ENCODE assay signal across 9 cellular contexts in the genomic region with DNA sequence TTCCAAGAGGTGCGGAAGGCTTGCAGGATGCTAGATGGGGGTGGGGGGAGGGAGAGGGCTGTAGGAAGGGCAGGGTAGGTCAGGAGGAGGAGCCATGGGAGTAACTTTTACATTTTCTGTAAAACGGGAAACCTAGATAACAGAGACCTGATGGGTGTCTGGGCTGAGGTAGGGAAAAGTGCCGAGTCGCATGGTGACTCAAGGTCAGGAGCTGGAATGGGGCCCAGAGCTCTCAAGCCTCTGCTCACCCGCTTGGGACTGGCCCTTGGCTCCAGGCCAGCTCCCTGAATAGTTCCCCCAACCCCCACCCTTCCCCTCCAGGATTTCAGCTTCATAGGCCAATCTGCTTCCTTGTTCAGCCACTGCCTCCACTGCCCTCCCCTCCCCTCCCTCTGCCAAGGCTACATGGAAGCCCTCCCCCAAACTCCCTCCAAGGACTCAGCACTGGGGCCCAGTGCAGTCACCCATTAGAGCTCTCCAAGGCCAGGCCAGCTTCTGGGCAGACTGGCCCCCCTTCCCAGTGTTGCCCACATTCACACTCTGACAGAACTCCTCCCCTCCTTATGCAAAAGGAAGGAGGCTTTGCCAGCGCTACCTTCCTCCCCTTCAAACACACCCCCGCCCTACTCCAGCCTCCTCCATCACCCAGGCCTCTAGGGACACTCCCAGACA. TPM values are rescaled to one million over a fixed set of nuclear protein-coding genes. Genes with fewer than 3 reads are reported as not detected.
DNase-seq lines count a peak whose midpoint lies in the region; ATAC-seq lines count a peak whose summit lies in the region.
"Had no signal": no experiment of that assay in that cellular context is flagged by ENCODE, and none has a peak within 500 bp of the region (broad histone marks: within the 10 kb centered on the region; RNA-seq: fewer than 3 reads in every experiment).

No MANE protein-coding gene starts in this region.

- H3K4me1 Mint-ChIP-seq in dendritic cell treated with granulocyte-macrophage colony-stimulating factor and Interleukin-4, amounts not matched to agents 40 ng/mL and 50 ng/mL, for 4 days (ENCODE audit: low read depth): peaks cover 23% of the 10 kb centered on the region
- H3K4me1 Mint-ChIP-seq in stimulated activated effector memory CD8-positive, alpha-beta T cell treated with anti-CD3 and anti-CD28 coated beads, Interleukin-12 subunit alpha, Interleukin-12 subunit beta, amount 100 ng/mL, for 72 hours: peaks cover 5% of the 10 kb centered on the region
- H3K4me1 Mint-ChIP-seq: activated naive CD8-positive, alpha-beta T cell treated with anti-CD3 and anti-CD28 coated beads, Interleukin-2, amount 10 ng/mL, durations not matched to agents 7 days and 5 days had no signal

- H4K91ac ChIP-seq in mesenchymal stem cell (ENCODE audit: low read length): peak overlapping the region; percentile 64

- no peak overlapping the region for H2BK5ac ChIP-seq in mesenchymal stem cell (ENCODE audit: low read depth, low read length, poor library complexity, severe bottlenecking)

- intact Hi-C loops in dendritic cell treated with granulocyte-macrophage colony-stimulating factor and Interleukin-4, amounts not matched to agents 40 ng/mL and 50 ng/mL, for 4 days (cut with micrococcal nuclease): no loop called here
- intact Hi-C loops in aorta (cut with DNase I): no loop called here

- no peak overlapping the region for H2BK120ac ChIP-seq in mesenchymal stem cell (ENCODE audit: low read depth, low read length)

- H3K79me1 ChIP-seq in mesenchymal stem cell (replicated peaks; ENCODE audit: low read length, poor library complexity, severe bottlenecking): no peaks in the 10 kb centered on the region

- no peak overlapping the region for H3K23ac ChIP-seq in mesenchymal stem cell (ENCODE audit: low read length in 2 of 2)

- H3K9me3 Mint-ChIP-seq in dendritic cell treated with granulocyte-macrophage colony-stimulating factor and Interleukin-4, amounts not matched to agents 40 ng/mL and 50 ng/mL, for 4 days: no peaks in the 10 kb centered on the region
- H3K9me3 Mint-ChIP-seq in stimulated activated effector memory CD8-positive, alpha-beta T cell treated with anti-CD3 and anti-CD28 coated beads, Interleukin-12 subunit alpha, Interleukin-12 subunit beta, amount 100 ng/mL, for 72 hours: no peaks in the 10 kb centered on the region
- H3K9me3 Mint-ChIP-seq: activated naive CD8-positive, alpha-beta T cell treated with anti-CD3 and anti-CD28 coated beads, Interleukin-2, amount 10 ng/mL, durations not matched to agents 7 days and 5 days had no signal

- H3K27ac Mint-ChIP-seq in dendritic cell treated with granulocyte-macrophage colony-stimulating factor and Interleukin-4, amounts not matched to agents 40 ng/mL and 50 ng/mL, for 4 days: peak overlapping the region; percentile 37
- H3K27ac Mint-ChIP-seq in stimulated activated effector memory CD8-positive, alpha-beta T cell treated with anti-CD3 and anti-CD28 coated beads, Interleukin-12 subunit alpha, Interleukin-12 subunit beta, amount 100 ng/mL, for 72 hours: no peak overlapping the region
- H3K27ac Mint-ChIP-seq: activated naive CD8-positive, alpha-beta T cell treated with anti-CD3 and anti-CD28 coated beads, Interleukin-2, amount 10 ng/mL, durations not matched to agents 7 days and 5 days had no signal

- H2AFZ ChIP-seq in mesenchymal stem cell (ENCODE audit: low read depth, low read length): no peak overlapping the region

- peak overlapping the region; percentile 54 to 84 for H2BK12ac ChIP-seq in mesenchymal stem cell (ENCODE audit: low read length in 2 of 2)

- no peaks in the 10 kb centered on the region for H3K36me3 ChIP-seq in mesenchymal stem cell (ENCODE audit: control insufficient read depth in 1 of 2, insufficient read depth in 2 of 2, low read depth in 1 of 2, low read length in 2 of 2)
- no peaks in the 10 kb centered on the region for H3K36me3 ChIP-seq in aorta (ENCODE audit: control insufficient read depth in 1 of 2, insufficient read depth in 2 of 2, low read length in 1 of 2)

- H3K4me2 ChIP-seq in mesenchymal stem cell (ENCODE audit: low read length, poor library complexity, severe bottlenecking): no peak overlapping the region

- peaks cover 11% of the 10 kb centered on the region for H3K4me1 ChIP-seq in mesenchymal stem cell (ENCODE audit: control insufficient read depth, insufficient read depth, low read depth, low read length)
- peaks cover 0 to 5% of the 10 kb centered on the region in 2 donors for H3K4me1 ChIP-seq in aorta (ENCODE audit: control insufficient read depth in 1 of 2, insufficient read depth in 2 of 2, low read length in 2 of 2)

- no peak overlapping the region for H2AK5ac ChIP-seq in mesenchymal stem cell (ENCODE audit: low read length, severe bottlenecking)

- H3K4me3 ChIP-seq in mesenchymal stem cell (ENCODE audit: insufficient read depth in 1 of 2, low read depth in 1 of 2, low read length in 2 of 2): no peak overlapping the region
- H3K4me3 ChIP-seq in aorta (ENCODE audit: low read length in 2 of 2): no peak overlapping the region

- 13% methylated on average over 6 of the region's 7 CpGs for WGBS in mesenchymal stem cell
- 7 to 24% methylated on average over 7 of the region's 7 CpGs for WGBS in aorta, 2 donors

- peak overlapping the region; percentile 73 to 79 for H3K18ac ChIP-seq in mesenchymal stem cell (ENCODE audit: low read depth in 1 of 2, low read length in 2 of 2)

- H3K4me3 Mint-ChIP-seq in dendritic cell treated with granulocyte-macrophage colony-stimulating factor and Interleukin-4, amounts not matched to agents 40 ng/mL and 50 ng/mL, for 4 days: no peak overlapping the region
- H3K4me3 Mint-ChIP-seq in stimulated activated effector memory CD8-positive, alpha-beta T cell treated with anti-CD3 and anti-CD28 coated beads, Interleukin-12 subunit alpha, Interleukin-12 subunit beta, amount 100 ng/mL, for 72 hours: no peak overlapping the region
- H3K4me3 Mint-ChIP-seq: activated naive CD8-positive, alpha-beta T cell treated with anti-CD3 and anti-CD28 coated beads, Interleukin-2, amount 10 ng/mL, durations not matched to agents 7 days and 5 days had no signal

- H3K27ac ChIP-seq in mesenchymal stem cell (ENCODE audit: low read length, poor library complexity, severe bottlenecking): peak overlapping the region; percentile 40
- H3K27ac ChIP-seq in aorta (ENCODE audit: low read depth in 1 of 2, low read length in 2 of 2): peak overlapping the region in 1 of 2 donors; percentile 80

- peak overlapping the region; percentile 41 for H4K8ac ChIP-seq in mesenchymal stem cell (ENCODE audit: low read length)

- peak; percentile 62 for DNase-seq in DMS 273 (lab: John Stamatoyannopoulos, UW; ENCODE audit: unreplicated experiment)
- peak; percentile 33 for DNase-seq in NCI-H2029 treated with DMSO at 0.1 percent for 48 hours (lab: John Stamatoyannopoulos, UW)
- peak; percentile 85 for DNase-seq in mesenchymal stem cell
- peak; percentile 93 to 94 for DNase-seq in aorta
- no peak for DNase-seq in cerebellum (ENCODE audit: low spot score)
- no peak for DNase-seq in stimulated activated effector memory CD8-positive, alpha-beta T cell treated with anti-CD3 and anti-CD28 coated beads, Interleukin-12 subunit alpha, Interleukin-12 subunit beta, amount 100 ng/mL, for 72 hours (ENCODE audit: low spot score in 2 of 2)
- DNase-seq: activated naive CD8-positive, alpha-beta T cell treated with anti-CD3 and anti-CD28 coated beads, Interleukin-2, amount 10 ng/mL, durations not matched to agents 7 days and 5 days had no signal

- no peak overlapping the region for H2BK15ac ChIP-seq in mesenchymal stem cell (ENCODE audit: low read depth, poor library complexity, severe bottlenecking)

- H3K36me3 Mint-ChIP-seq in dendritic cell treated with granulocyte-macrophage colony-stimulating factor and Interleukin-4, amounts not matched to agents 40 ng/mL and 50 ng/mL, for 4 days (ENCODE audit: low read depth): no peaks in the 10 kb centered on the region
- H3K36me3 Mint-ChIP-seq in stimulated activated effector memory CD8-positive, alpha-beta T cell treated with anti-CD3 and anti-CD28 coated beads, Interleukin-12 subunit alpha, Interleukin-12 subunit beta, amount 100 ng/mL, for 72 hours: no peaks in the 10 kb centered on the region
- H3K36me3 Mint-ChIP-seq: activated naive CD8-positive, alpha-beta T cell treated with anti-CD3 and anti-CD28 coated beads, Interleukin-2, amount 10 ng/mL, durations not matched to agents 7 days and 5 days had no signal

- H3K14ac ChIP-seq in mesenchymal stem cell (ENCODE audit: low read length in 2 of 2): no peak overlapping the region

- H3K4ac ChIP-seq in mesenchymal stem cell (ENCODE audit: low read depth in 1 of 2, low read length in 2 of 2): peak overlapping the region in 1 of 2 experiments; percentile 51

- no peaks in the 10 kb centered on the region for H3K27me3 Mint-ChIP-seq in dendritic cell treated with granulocyte-macrophage colony-stimulating factor and Interleukin-4, amounts not matched to agents 40 ng/mL and 50 ng/mL, for 4 days
- H3K27me3 Mint-ChIP-seq: activated naive CD8-positive, alpha-beta T cell treated with anti-CD3 and anti-CD28 coated beads, Interleukin-2, amount 10 ng/mL, durations not matched to agents 7 days and 5 days had no signal

- H3K9me3 ChIP-seq in mesenchymal stem cell (ENCODE audit: control insufficient read depth, low read length) (no peaks in the 10 kb centered on the region), aorta (ENCODE audit: control insufficient read depth, low read length) (no peaks in the 10 kb centered on the region)

- peaks cover 0 to 61% of the 10 kb centered on the region in 2 experiments for H3K27me3 ChIP-seq in mesenchymal stem cell (ENCODE audit: control insufficient read depth in 1 of 2, insufficient read depth in 1 of 2, low read length in 2 of 2)
- no peaks in the 10 kb centered on the region for H3K27me3 ChIP-seq in aorta (ENCODE audit: control insufficient read depth in 1 of 2, insufficient read depth in 2 of 2, low read length in 1 of 2)

- H3K9ac ChIP-seq in mesenchymal stem cell (ENCODE audit: low read length): no peak overlapping the region

- ATAC-seq in aorta (ENCODE audit: low FRiP score) (peak; percentile 89), HG03571 (IDR thresholded peaks at IDR 0.05; ENCODE audit: unreplicated experiment) (no peak)
- ATAC-seq in stimulated activated effector memory CD8-positive, alpha-beta T cell treated with anti-CD3 and anti-CD28 coated beads, Interleukin-12 subunit alpha, Interleukin-12 subunit beta, amount 100 ng/mL, for 72 hours: no peak

RNA-seq across cellular contexts. Expression of gene TSC22D3, which starts 43.6 kb away (rescaled TPM):
- polyA plus RNA-seq in mesenchymal stem cell (2013, experiment 1 of 2): 151 TPM
- 131 TPM for polyA plus RNA-seq in mesenchymal stem cell (2013, experiment 2 of 2)
- total RNA-seq in aorta (100 to 1,000 TPM in 1 of 2 donors, 10 to 100 TPM in 1; 92.1 to 265 TPM), cerebellum (40.4 TPM)
- polyA plus RNA-seq in aorta: 100 to 1,000 TPM; 228 to 277 TPM

RNA-seq across cellular contexts. Expression of gene NCBP2L, which starts 45.6 kb away (rescaled TPM):
- polyA plus RNA-seq in mesenchymal stem cell (2013, experiment 1 of 2): not detected
- polyA plus RNA-seq in mesenchymal stem cell (2013, experiment 2 of 2): not detected
- total RNA-seq in aorta (not detected), cerebellum (not detected)
- polyA plus RNA-seq in aorta: not detected
- total RNA-seq: activated naive CD8-positive, alpha-beta T cell treated with anti-CD3 and anti-CD28 coated beads, Interleukin-2, amount 10 ng/mL, durations not matched to agents 7 days and 5 days had no signal

Comparison
In these comparisons a context has a peak if more than half of its experiments do, and no peak if none do; other contexts are left out.
1. DNase-seq: peak in DMS 273 (single experiment), NCI-H2029 treated with DMSO at 0.1 percent for 48 hours (single experiment), mesenchymal stem cell (single experiment) and aorta (2 of 2); none in cerebellum (single experiment) and stimulated activated effector memory CD8-positive, alpha-beta T cell treated with anti-CD3 and anti-CD28 coated beads, Interleukin-12 subunit alpha, Interleukin-12 subunit beta, amount 100 ng/mL, for 72 hours (0 of 2).